11 cellular contexts compared by ENCODE assay signal in genomic region chr11:325796-326591, GRCh38. TPM values are rescaled to one million over a fixed set of nuclear protein-coding genes. Genes with fewer than 3 reads are reported as not detected.
DNase-seq lines count a peak whose midpoint lies in the region; ATAC-seq lines count a peak whose summit lies in the region.
"Had no signal": no experiment of that assay in that cellular context is flagged by ENCODE, and none has a peak within 500 bp of the region (broad histone marks: within the 10 kb centered on the region; RNA-seq: fewer than 3 reads in every experiment).

No MANE protein-coding gene starts in this region.

- H4K20me1 ChIP-seq in GM23248 (ENCODE audit: insufficient read depth): no peaks in the 10 kb centered on the region

- peaks cover 18% of the 10 kb centered on the region for H3K4me1 Mint-ChIP-seq in activated T-helper 17 cell treated with anti-CD3 and anti-CD28 coated beads, Interleukin-2, amount 50 U/mL, for 72 hours
- peaks cover 52% of the 10 kb centered on the region for H3K4me1 Mint-ChIP-seq in stimulated activated effector memory CD8-positive, alpha-beta T cell treated with anti-CD3 and anti-CD28 coated beads, Interleukin-12 subunit alpha, Interleukin-12 subunit beta, amount 100 ng/mL, for 72 hours

- in situ Hi-C loops in GM23248 (cut with MboI): no loop called here

- H3K27ac ChIP-seq in GM23248: no peak overlapping the region
- H3K27ac ChIP-seq in layer of hippocampus (ENCODE audit: low read depth, low read length): peak overlapping the region; percentile 92

- 85 to 87% methylated on average over 22 to 30 of the region's 30 CpGs for WGBS in GM23248 (ENCODE audit: low coverage in 1 of 2, low lambda C conversion rate in 2 of 2, missing lambda C conversion rate in 2 of 2), 2 experiments

- H3K27me3 Mint-ChIP-seq in activated T-helper 17 cell treated with anti-CD3 and anti-CD28 coated beads, Interleukin-2, amount 50 U/mL, for 72 hours: no peaks in the 10 kb centered on the region

- ATAC-seq in activated T-helper 17 cell treated with anti-CD3 and anti-CD28 coated beads, Interleukin-2, amount 50 U/mL, for 72 hours (replicated peaks): no peak
- ATAC-seq in stimulated activated effector memory CD8-positive, alpha-beta T cell treated with anti-CD3 and anti-CD28 coated beads, Interleukin-12 subunit alpha, Interleukin-12 subunit beta, amount 100 ng/mL, for 72 hours: no peak

- peak overlapping the region; percentile 63 for H3K4me3 Mint-ChIP-seq in activated T-helper 17 cell treated with anti-CD3 and anti-CD28 coated beads, Interleukin-2, amount 50 U/mL, for 72 hours
- H3K4me3 Mint-ChIP-seq in stimulated activated effector memory CD8-positive, alpha-beta T cell treated with anti-CD3 and anti-CD28 coated beads, Interleukin-12 subunit alpha, Interleukin-12 subunit beta, amount 100 ng/mL, for 72 hours: peak overlapping the region; percentile 67

- H3K4me1 ChIP-seq in GM23248 (ENCODE audit: insufficient read depth): peaks cover 9% of the 10 kb centered on the region; the same call in 1 of the 2 replicates

- no peak overlapping the region for H2AFZ ChIP-seq in GM23248

- H3K36me3 ChIP-seq in GM23248 (ENCODE audit: low read depth): no peaks in the 10 kb centered on the region

- H3K9ac ChIP-seq in GM23248: no peak overlapping the region

- no peaks in the 10 kb centered on the region for H3K9me2 ChIP-seq in GM23248 (ENCODE audit: insufficient read depth)

- H3K9me3 Mint-ChIP-seq in activated T-helper 17 cell treated with anti-CD3 and anti-CD28 coated beads, Interleukin-2, amount 50 U/mL, for 72 hours: no peaks in the 10 kb centered on the region
- no peaks in the 10 kb centered on the region for H3K9me3 Mint-ChIP-seq in stimulated activated effector memory CD8-positive, alpha-beta T cell treated with anti-CD3 and anti-CD28 coated beads, Interleukin-12 subunit alpha, Interleukin-12 subunit beta, amount 100 ng/mL, for 72 hours
- H3K9me3 Mint-ChIP-seq: HFFc6 had no signal

- no peaks in the 10 kb centered on the region for H3K36me3 Mint-ChIP-seq in activated T-helper 17 cell treated with anti-CD3 and anti-CD28 coated beads, Interleukin-2, amount 50 U/mL, for 72 hours (ENCODE audit: low read depth)
- H3K36me3 Mint-ChIP-seq in stimulated activated effector memory CD8-positive, alpha-beta T cell treated with anti-CD3 and anti-CD28 coated beads, Interleukin-12 subunit alpha, Interleukin-12 subunit beta, amount 100 ng/mL, for 72 hours: peaks cover 4% of the 10 kb centered on the region

- no peak for DNase-seq in GM23248
- no peak for DNase-seq in stimulated activated effector memory CD8-positive, alpha-beta T cell treated with anti-CD3 and anti-CD28 coated beads, Interleukin-12 subunit alpha, Interleukin-12 subunit beta, amount 100 ng/mL, for 72 hours (ENCODE audit: low spot score in 2 of 2)
- DNase-seq in amniotic stem cell (lab: John Stamatoyannopoulos, UW): no peak
- no peak for DNase-seq in LoVo (ENCODE audit: low spot score)
- DNase-seq in NCI-H446 treated with DMSO at 0.1 percent for 48 hours (lab: John Stamatoyannopoulos, UW): no peak
- no peak for DNase-seq in stimulated activated CD4-positive, alpha-beta T cell treated with anti-CD3 and anti-CD28 coated beads, Interleukin-4, amount 100 ng/mL, for 4 hours
- DNase-seq: HFFc6 had no signal

- H3K9me3 ChIP-seq in GM23248 (ENCODE audit: low read depth): no peaks in the 10 kb centered on the region

- H3K79me2 ChIP-seq in GM23248 (ENCODE audit: insufficient read depth): no peaks in the 10 kb centered on the region

- H3K27ac Mint-ChIP-seq in activated T-helper 17 cell treated with anti-CD3 and anti-CD28 coated beads, Interleukin-2, amount 50 U/mL, for 72 hours: peak overlapping the region; percentile 88
- peak overlapping the region; percentile 96 for H3K27ac Mint-ChIP-seq in stimulated activated effector memory CD8-positive, alpha-beta T cell treated with anti-CD3 and anti-CD28 coated beads, Interleukin-12 subunit alpha, Interleukin-12 subunit beta, amount 100 ng/mL, for 72 hours

- H3F3A ChIP-seq in GM23248 (ENCODE audit: insufficient read depth): no peaks in the 10 kb centered on the region

- peak overlapping the region; percentile 12 for H3K4me2 ChIP-seq in GM23248 (ENCODE audit: unreplicated experiment)

- H3K4me3 ChIP-seq in GM23248: no peak overlapping the region

- H3K27me3 ChIP-seq in GM23248 (replicated peaks; ENCODE audit: insufficient read depth): no peaks in the 10 kb centered on the region
- H3K27me3 ChIP-seq in layer of hippocampus (ENCODE audit: control insufficient read depth, insufficient read depth, low read length): no peaks in the 10 kb centered on the region

RNA-seq across cellular contexts. Expression of gene IFITM3, which starts 5.3 kb away (rescaled TPM):
- 62.5 and 158 TPM in 2 replicates for total RNA-seq in GM23248 (2014; rRNA removed; shearing (Covaris generic))
- 1,892 and 1,917 TPM in 2 replicates for polyA plus RNA-seq in GM23248 (2016; fragmentation: Nextera tagmentation; extraction: Ambion mirVana)
- total RNA-seq in activated T-helper 17 cell treated with anti-CD3 and anti-CD28 coated beads, Interleukin-2, amount 50 U/mL, for 72 hours: 10 to 100 TPM in 1 of 2 donors, 1 to 10 TPM in 1; 2.7 to 26.0 TPM

RNA-seq across cellular contexts. Expression of gene IFITM1, which starts 12.2 kb away (rescaled TPM):
- total RNA-seq in GM23248 (2014; rRNA removed; shearing (Covaris generic)): 72.7 and 77.3 TPM in 2 replicates
- polyA plus RNA-seq in GM23248 (2016; fragmentation: Nextera tagmentation; extraction: Ambion mirVana): 180 and 187 TPM in 2 replicates
- total RNA-seq in activated T-helper 17 cell treated with anti-CD3 and anti-CD28 coated beads, Interleukin-2, amount 50 U/mL, for 72 hours: 10 to 100 TPM; 95.7 to 97.1 TPM

RNA-seq across cellular contexts. Expression of gene IFITM2, which starts 18.4 kb away (rescaled TPM):
- 75.2 and 104 TPM in 2 replicates for total RNA-seq in GM23248 (2014; rRNA removed; shearing (Covaris generic))
- 1,025 and 1,029 TPM in 2 replicates for polyA plus RNA-seq in GM23248 (2016; fragmentation: Nextera tagmentation; extraction: Ambion mirVana)
- total RNA-seq in activated T-helper 17 cell treated with anti-CD3 and anti-CD28 coated beads, Interleukin-2, amount 50 U/mL, for 72 hours: 100 to 1,000 TPM; 187 to 261 TPM

RNA-seq across cellular contexts. Expression of gene IFITM5, which starts 26.7 kb away (rescaled TPM):
- not detected in 2 replicates for total RNA-seq in GM23248 (2014; rRNA removed; shearing (Covaris generic))
- not detected in 2 replicates for polyA plus RNA-seq in GM23248 (2016; fragmentation: Nextera tagmentation; extraction: Ambion mirVana)
- total RNA-seq in activated T-helper 17 cell treated with anti-CD3 and anti-CD28 coated beads, Interleukin-2, amount 50 U/mL, for 72 hours: not detected
- total RNA-seq: HFFc6, M059J had no signal
- polyA plus RNA-seq: keratinocyte had no signal

RNA-seq across cellular contexts. Expression of gene PGGHG, which starts 37.1 kb away (rescaled TPM):
- 14.2 and 23.1 TPM in 2 replicates for total RNA-seq in GM23248 (2014; rRNA removed; shearing (Covaris generic))
- polyA plus RNA-seq in GM23248 (2016; fragmentation: Nextera tagmentation; extraction: Ambion mirVana): 4.4 and 4.6 TPM in 2 replicates
- total RNA-seq in activated T-helper 17 cell treated with anti-CD3 and anti-CD28 coated beads, Interleukin-2, amount 50 U/mL, for 72 hours: 100 to 1,000 TPM in 1 of 2 donors, 10 to 100 TPM in 1; 31.7 to 196 TPM
